ENCODE assay signal across 8 cellular contexts in genomic region chr17:76707985-76708807, GRCh38. TPM values are rescaled to one million over a fixed set of nuclear protein-coding genes. Genes with fewer than 3 reads are reported as not detected.
DNase-seq lines count a peak whose midpoint lies in the region; ATAC-seq and TF ChIP-seq lines count a peak whose summit lies in the region.

No MANE protein-coding gene starts in this region.

- H3K36me3 Mint-ChIP-seq in T-helper 1 cell treated with Interleukin-12 subunit alpha and Interleukin-12 subunit beta and Interleukin-4 antibody, amounts not matched to agents 30 μg/mL and 1 μg/mL, for 36 hours (ENCODE audit: low read depth), result peaks cover 4% of the 10 kb centered on the region

- H3K9ac ChIP-seq in mucosa of rectum (ENCODE audit: low read depth in 1 of 2, low read length in 2 of 2), result peak overlapping the region in 1 of 2 donors; percentile 15

- DNase-seq in T-helper 1 cell (no peak), vagina (ENCODE audit: extremely low spot score in 2 of 2) (no peak)
- no peak for DNase-seq in stimulated activated CD4-positive, alpha-beta T cell treated with anti-CD3 and anti-CD28 coated beads, Interleukin-15, amount 100 ng/mL, for 24 hours

- H3K9me3 ChIP-seq in ectodermal cell (ENCODE audit: control insufficient read depth, low read length) (no peaks in the 10 kb centered on the region), mucosa of rectum (ENCODE audit: control insufficient read depth in 2 of 2, low read length in 2 of 2) (no peaks in the 10 kb centered on the region), vagina (no peaks in the 10 kb centered on the region)

- no peaks in the 10 kb centered on the region for H3K9me3 Mint-ChIP-seq in T-helper 1 cell treated with Interleukin-12 subunit alpha and Interleukin-12 subunit beta and Interleukin-4 antibody, amounts not matched to agents 30 μg/mL and 1 μg/mL, for 36 hours

- H3K27ac ChIP-seq in ectodermal cell (ENCODE audit: insufficient read depth, low read depth, low read length, poor library complexity, severe bottlenecking), result peak overlapping the region; percentile 69
- H3K27ac ChIP-seq in mucosa of rectum (ENCODE audit: low read depth in 2 of 2, low read length in 2 of 2), result peak overlapping the region; percentile 76 to 84
- H3K27ac ChIP-seq in vagina, result peak overlapping the region; percentile 96

- H3K4me3 ChIP-seq in ectodermal cell (ENCODE audit: insufficient read depth, low read depth, low read length), result no peak overlapping the region
- peak overlapping the region in 1 of 2 donors; percentile 63 for H3K4me3 ChIP-seq in mucosa of rectum (ENCODE audit: low read length in 2 of 2)
- H3K4me3 ChIP-seq in vagina, result peak overlapping the region in 1 of 2 donors; percentile 62

- ATAC-seq in HG03442 (IDR thresholded peaks at IDR 0.05; ENCODE audit: unreplicated experiment) (no peak), GM19351 (IDR thresholded peaks at IDR 0.05; ENCODE audit: unreplicated experiment) (no peak)

- no peak overlapping the region for H3K27ac Mint-ChIP-seq in T-helper 1 cell treated with Interleukin-12 subunit alpha and Interleukin-12 subunit beta and Interleukin-4 antibody, amounts not matched to agents 30 μg/mL and 1 μg/mL, for 36 hours

- peaks cover 30% of the 10 kb centered on the region for H3K27me3 ChIP-seq in ectodermal cell (ENCODE audit: control insufficient read depth, insufficient read depth, low read length, poor library complexity, severe bottlenecking)
- H3K27me3 ChIP-seq in mucosa of rectum (ENCODE audit: control insufficient read depth in 2 of 2, insufficient read depth in 2 of 2, low read length in 2 of 2), result no peaks in the 10 kb centered on the region
- H3K27me3 ChIP-seq in vagina, result no peaks in the 10 kb centered on the region

- intact Hi-C loops in vagina (cut with DNase I), result no loop called here

- TF ChIP-seq CTCF in vagina (IDR thresholded peaks at IDR 0.05), result no peak

- no peak for TF ChIP-seq POLR2A in vagina (IDR thresholded peaks at IDR 0.05)

- peaks cover 5% of the 10 kb centered on the region for H3K4me1 Mint-ChIP-seq in T-helper 1 cell treated with Interleukin-12 subunit alpha and Interleukin-12 subunit beta and Interleukin-4 antibody, amounts not matched to agents 30 μg/mL and 1 μg/mL, for 36 hours (ENCODE audit: low read depth)

- H3K27me3 Mint-ChIP-seq in T-helper 1 cell treated with Interleukin-12 subunit alpha and Interleukin-12 subunit beta and Interleukin-4 antibody, amounts not matched to agents 30 μg/mL and 1 μg/mL, for 36 hours (ENCODE audit: low read depth), result peaks cover 12% of the 10 kb centered on the region

- peak overlapping the region; percentile 12 for H3K4me3 Mint-ChIP-seq in T-helper 1 cell treated with Interleukin-12 subunit alpha and Interleukin-12 subunit beta and Interleukin-4 antibody, amounts not matched to agents 30 μg/mL and 1 μg/mL, for 36 hours

- WGBS in ectodermal cell, 2 experiments, result 8 to 9% methylated on average over 14 of the region's 14 CpGs

- peaks cover 26% of the 10 kb centered on the region for H3K4me1 ChIP-seq in ectodermal cell (ENCODE audit: control insufficient read depth, insufficient read depth, low read length)
- peaks cover 8 to 11% of the 10 kb centered on the region in 2 donors for H3K4me1 ChIP-seq in mucosa of rectum (ENCODE audit: control insufficient read depth in 2 of 2, insufficient read depth in 2 of 2, low read length in 2 of 2)
- peaks cover 46% of the 10 kb centered on the region for H3K4me1 ChIP-seq in vagina

- H3K36me3 ChIP-seq in ectodermal cell (ENCODE audit: control insufficient read depth, insufficient read depth, low read length) (no peaks in the 10 kb centered on the region), mucosa of rectum (ENCODE audit: control insufficient read depth in 2 of 2, insufficient read depth in 2 of 2, low read length in 2 of 2) (no peaks in the 10 kb centered on the region), vagina (no peaks in the 10 kb centered on the region)

RNA-seq across cellular contexts. Expression of gene MXRA7, which starts 2.6 kb away (rescaled TPM):
- 26.4 TPM for polyA plus RNA-seq in ectodermal cell (2013, experiment 1 of 4)
- polyA plus RNA-seq in ectodermal cell (2013, experiment 2 of 4), result 34.2 TPM
- polyA plus RNA-seq in ectodermal cell (2013, experiment 3 of 4), result 33.5 TPM
- 34.8 TPM for polyA plus RNA-seq in ectodermal cell (2013, experiment 4 of 4)
- 114 TPM for total RNA-seq in vagina

RNA-seq across cellular contexts. Expression of gene JMJD6, which starts 18.2 kb away (rescaled TPM):
- 15.1 TPM for polyA plus RNA-seq in ectodermal cell (2013, experiment 1 of 4)
- polyA plus RNA-seq in ectodermal cell (2013, experiment 2 of 4), result 13.1 TPM
- polyA plus RNA-seq in ectodermal cell (2013, experiment 3 of 4), result 14.4 TPM
- polyA plus RNA-seq in ectodermal cell (2013, experiment 4 of 4), result 15.0 TPM
- 28.0 TPM for total RNA-seq in vagina

RNA-seq across cellular contexts. Expression of gene METTL23, which starts 18.4 kb away (rescaled TPM):
- 32.4 TPM for polyA plus RNA-seq in ectodermal cell (2013, experiment 1 of 4)
- polyA plus RNA-seq in ectodermal cell (2013, experiment 2 of 4), result 32.8 TPM
- 33.7 TPM for polyA plus RNA-seq in ectodermal cell (2013, experiment 3 of 4)
- 34.9 TPM for polyA plus RNA-seq in ectodermal cell (2013, experiment 4 of 4)
- 20.9 TPM for total RNA-seq in vagina

RNA-seq across cellular contexts. Expression of gene SRSF2, which starts 28.9 kb away (rescaled TPM):
- polyA plus RNA-seq in ectodermal cell (2013, experiment 1 of 4), result 361 TPM
- 448 TPM for polyA plus RNA-seq in ectodermal cell (2013, experiment 2 of 4)
- 283 TPM for polyA plus RNA-seq in ectodermal cell (2013, experiment 3 of 4)
- 313 TPM for polyA plus RNA-seq in ectodermal cell (2013, experiment 4 of 4)
- 413 TPM for total RNA-seq in vagina

RNA-seq across cellular contexts. Expression of gene MFSD11, which starts 29.7 kb away (rescaled TPM):
- polyA plus RNA-seq in ectodermal cell (2013, experiment 1 of 4), result 25.4 TPM
- 28.6 TPM for polyA plus RNA-seq in ectodermal cell (2013, experiment 2 of 4)
- polyA plus RNA-seq in ectodermal cell (2013, experiment 3 of 4), result 21.2 TPM
- 21.6 TPM for polyA plus RNA-seq in ectodermal cell (2013, experiment 4 of 4)
- total RNA-seq in vagina, result 24.1 TPM
